In genomic region chr7:123355576-123356195, GRCh38 we compare ENCODE assay signal across 11 cellular contexts.
DNase-seq lines count a peak whose midpoint lies in the region; ATAC-seq, FAIRE-seq and TF ChIP-seq lines count a peak whose summit lies in the region.
"Had no signal": no experiment of that assay in that cellular context is flagged by ENCODE, and none has a peak within 500 bp of the region (broad histone marks: within the 10 kb centered on the region; RNA-seq: fewer than 3 reads in every experiment).

No MANE protein-coding gene starts in this region.

- H2BK120ac ChIP-seq in mesenchymal stem cell (ENCODE audit: low read depth, low read length) = no peak overlapping the region

- ATAC-seq in HG03432 (IDR thresholded peaks at IDR 0.05; ENCODE audit: unreplicated experiment) (peak; percentile 68), psoas muscle (no peak)
- ATAC-seq in activated CD4-positive, CD25-positive, alpha-beta regulatory T cell treated with anti-CD3 and anti-CD28 coated beads, Interleukin-2, amount 50 U/mL, for 24 hours = no peak

- no peak overlapping the region for H3K9ac ChIP-seq in mesenchymal stem cell (ENCODE audit: low read length)

- no peak overlapping the region for H4K8ac ChIP-seq in mesenchymal stem cell (ENCODE audit: low read length)

- intact Hi-C loops in psoas muscle (cut with DNase I) = no loop called here

- H2BK12ac ChIP-seq in mesenchymal stem cell (ENCODE audit: low read length in 2 of 2) = no peak overlapping the region

- peak; percentile 32 for TF ChIP-seq CTCF in GM12865 (IDR thresholded peaks at IDR 0.05; ENCODE audit: insufficient read depth, low read depth, low read length, missing control alignments)
- no peak for TF ChIP-seq CTCF in psoas muscle (IDR thresholded peaks at IDR 0.05)

- no peak overlapping the region for H4K91ac ChIP-seq in mesenchymal stem cell (ENCODE audit: low read length)

- H3K27ac ChIP-seq in mesenchymal stem cell (ENCODE audit: low read length, poor library complexity, severe bottlenecking) (no peak overlapping the region), psoas muscle (no peak overlapping the region)

- no peak overlapping the region for H3K14ac ChIP-seq in mesenchymal stem cell (ENCODE audit: low read length in 2 of 2)

- H2BK15ac ChIP-seq in mesenchymal stem cell (ENCODE audit: low read depth, poor library complexity, severe bottlenecking) = no peak overlapping the region

- H3K4me2 ChIP-seq in mesenchymal stem cell (ENCODE audit: low read length, poor library complexity, severe bottlenecking) = no peak overlapping the region

- no peaks in the 10 kb centered on the region for H3K79me1 ChIP-seq in mesenchymal stem cell (replicated peaks; ENCODE audit: low read length, poor library complexity, severe bottlenecking)

- H3K18ac ChIP-seq in mesenchymal stem cell (ENCODE audit: low read depth in 1 of 2, low read length in 2 of 2) = no peak overlapping the region

- no peak overlapping the region for H2BK5ac ChIP-seq in mesenchymal stem cell (ENCODE audit: low read depth, low read length, poor library complexity, severe bottlenecking)

- DNase-seq in GM12865 (ENCODE audit: low read depth) = peak; percentile 9
- peak; percentile 73 for DNase-seq in amniotic epithelial cell (ENCODE audit: low read depth)
- DNase-seq in mesenchymal stem cell = peak; percentile 36
- no peak for DNase-seq in psoas muscle
- DNase-seq in GM19239 (ENCODE audit: insufficient read length, low spot score) = no peak
- DNase-seq in NCI-H2029 treated with DMSO at 0.1 percent for 48 hours (lab: John Stamatoyannopoulos, UW) = no peak
- DNase-seq: cerebellar nuclear complex, EL, islet precursor cell had no signal

- no peak overlapping the region for H3K4ac ChIP-seq in mesenchymal stem cell (ENCODE audit: low read depth in 1 of 2, low read length in 2 of 2)

- 69% methylated on average over 5 of the region's 5 CpGs for WGBS in mesenchymal stem cell
- 40 to 50% (median 43%) methylated on average over 5 of the region's 5 CpGs for WGBS in psoas muscle, 3 donors

- no peak overlapping the region for H3K4me3 ChIP-seq in GM12865 (ENCODE audit: low read depth, low read length)
- no peak overlapping the region for H3K4me3 ChIP-seq in mesenchymal stem cell (ENCODE audit: insufficient read depth in 1 of 2, low read depth in 1 of 2, low read length in 2 of 2)
- no peak overlapping the region for H3K4me3 ChIP-seq in psoas muscle

- H3K23ac ChIP-seq in mesenchymal stem cell (ENCODE audit: low read length in 2 of 2) = no peak overlapping the region

- H3K9me3 ChIP-seq in mesenchymal stem cell (ENCODE audit: control insufficient read depth, low read length) = no peaks in the 10 kb centered on the region
- no peaks in the 10 kb centered on the region for H3K9me3 ChIP-seq in psoas muscle

- no peak for FAIRE-seq in GM19239 (lab: Jason Lieb, UNC)

- H2AK5ac ChIP-seq in mesenchymal stem cell (ENCODE audit: low read length, severe bottlenecking) = no peak overlapping the region

- H2AFZ ChIP-seq in mesenchymal stem cell (ENCODE audit: low read depth, low read length) = no peak overlapping the region

- no peaks in the 10 kb centered on the region for H3K36me3 ChIP-seq in mesenchymal stem cell (ENCODE audit: control insufficient read depth in 1 of 2, insufficient read depth in 2 of 2, low read depth in 1 of 2, low read length in 2 of 2)
- H3K36me3 ChIP-seq in psoas muscle (ENCODE audit: insufficient read depth in 1 of 2, low read depth in 1 of 2) = no peaks in the 10 kb centered on the region

- H3K27me3 ChIP-seq in mesenchymal stem cell (ENCODE audit: control insufficient read depth in 1 of 2, insufficient read depth in 1 of 2, low read length in 2 of 2) (no peaks in the 10 kb centered on the region), psoas muscle (ENCODE audit: insufficient read depth in 3 of 3, low read length in 2 of 3) (no peaks in the 10 kb centered on the region)

- H3K4me1 ChIP-seq in mesenchymal stem cell (ENCODE audit: control insufficient read depth, insufficient read depth, low read depth, low read length) (no peaks in the 10 kb centered on the region), psoas muscle (no peaks in the 10 kb centered on the region)

Comparison
In these comparisons a context has a peak if more than half of its experiments do, and no peak if none do; other contexts are left out.
1. DNase-seq: peak in GM12865 (single experiment), amniotic epithelial cell (single experiment) and mesenchymal stem cell (single experiment); none in psoas muscle (0 of 2), GM19239 (single experiment) and NCI-H2029 treated with DMSO at 0.1 percent for 48 hours (single experiment).